8 cellular contexts compared by ENCODE assay signal in the genomic region with DNA sequence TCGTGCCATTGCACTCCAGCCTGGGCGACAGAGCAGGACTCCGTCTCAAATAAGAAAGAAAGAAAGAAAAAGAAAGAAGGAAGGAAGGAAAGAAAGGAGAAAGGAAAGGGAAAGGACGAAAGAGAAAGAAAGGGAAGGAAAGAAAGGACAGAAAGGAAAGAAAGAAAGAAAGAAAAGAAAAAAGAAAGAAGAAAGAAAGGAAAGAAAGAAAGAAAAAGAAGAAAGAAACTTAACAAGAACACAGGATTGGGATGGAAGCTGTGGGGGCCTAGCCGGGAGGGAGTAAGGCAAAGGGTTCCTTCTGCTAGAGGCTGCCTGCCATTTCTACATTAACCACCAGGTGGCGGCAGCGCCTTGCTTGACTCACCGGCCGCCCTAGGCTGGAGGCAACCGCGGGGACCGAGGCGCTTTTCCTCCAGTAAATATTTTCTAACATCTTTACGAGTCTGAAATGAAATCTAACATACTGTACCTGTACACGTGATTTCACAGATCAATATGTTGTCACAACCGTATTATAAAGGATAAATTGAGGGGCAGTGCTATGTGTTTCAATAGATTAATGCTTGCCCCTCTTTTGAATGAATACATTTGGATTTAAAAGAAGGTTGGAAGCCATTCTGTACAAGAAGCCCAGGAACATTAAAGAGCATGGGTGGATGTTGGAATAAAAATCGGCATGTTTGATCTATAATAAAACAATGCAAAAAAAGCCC. TPM values are rescaled to one million over a fixed set of nuclear protein-coding genes. Genes with fewer than 3 reads are reported as not detected.
DNase-seq lines count a peak whose midpoint lies in the region; ATAC-seq, FAIRE-seq and TF ChIP-seq lines count a peak whose summit lies in the region.

No MANE protein-coding gene starts in this region.

- no peaks in the 10 kb centered on the region for H4K20me1 ChIP-seq in mammary epithelial cell (ENCODE audit: insufficient read depth, low read length)

- WGBS in mammary epithelial cell (ENCODE audit: low coverage, missing lambda C conversion rate), result 12% methylated on average over 17 of the region's 17 CpGs

- peaks cover 5% of the 10 kb centered on the region for H3K4me1 ChIP-seq in mammary epithelial cell (ENCODE audit: insufficient read depth, low read length)

- H3K36me3 ChIP-seq in mammary epithelial cell (ENCODE audit: insufficient read depth, low read length), result peaks cover 9% of the 10 kb centered on the region

- in situ Hi-C loops in mammary epithelial cell (cut with MboI; ENCODE audit: low sequenced_read_pairs in 2 of 2), result loop anchor here (5.0 to 10.0 kb wide), 2 partner anchors 59 to 154 kb away; a partner anchor contains a TSS

- peak overlapping the region in 1 of 3 experiments; percentile 24 for H3K4me3 ChIP-seq in mammary epithelial cell (replicated peaks in 1 of 3; ENCODE audit: insufficient read depth in 1 of 3, low read depth in 2 of 3, low read length in 3 of 3)

- FAIRE-seq in H54 (lab: Jason Lieb, UNC), result no peak

- H3K79me2 ChIP-seq in mammary epithelial cell (ENCODE audit: insufficient read depth, low read length), result no peaks in the 10 kb centered on the region

- TF ChIP-seq POLR2A in H54 (IDR thresholded peaks at IDR 0.05; ENCODE audit: low read depth, low read length), result no peak

- TF ChIP-seq CTCF in mammary epithelial cell (conservative IDR thresholded peaks at IDR 0.05 in 1 of 2, IDR thresholded peaks at IDR 0.05 in 1 of 2; ENCODE audit: extremely low read depth in 1 of 2, insufficient read depth in 1 of 2, low read depth in 1 of 2, low read length in 2 of 2), result peak; percentile 81 to 91

- no peak overlapping the region for H3K9ac ChIP-seq in mammary epithelial cell (ENCODE audit: insufficient read depth, low read length)

- no peaks in the 10 kb centered on the region for H3K9me3 ChIP-seq in mammary epithelial cell (replicated peaks; ENCODE audit: insufficient read depth, low read length)

- no peak for ATAC-seq in GM21390 (IDR thresholded peaks at IDR 0.05; ENCODE audit: unreplicated experiment)

- BruUV-seq in mammary epithelial cell (replicated peaks; lab: Mats Ljungman, UMichigan), result no TSS peak

- peak overlapping the region; percentile 70 for H3K4me2 ChIP-seq in mammary epithelial cell (ENCODE audit: insufficient read depth, low read depth, low read length)

- no peak overlapping the region for H3K27ac ChIP-seq in mammary epithelial cell (ENCODE audit: insufficient read depth, low read depth, low read length)

- DNase-seq in AG20443 (ENCODE audit: low spot score) (peak; percentile 94), H54 (ENCODE audit: insufficient read length, low spot score) (peak; percentile 97), NCI-H446 (lab: John Stamatoyannopoulos, UW) (peak; percentile 54 to 88), mammary epithelial cell (peak; percentile 70), inferior parietal cortex (ENCODE audit: extremely low spot score) (peak; percentile 95)
- peak; percentile 81 for DNase-seq in activated CD4-positive, CD25-positive, alpha-beta regulatory T cell treated with anti-CD3 and anti-CD28 coated beads, Interleukin-2, amount 50 U/mL, for 16 hours (ENCODE audit: low read depth, low spot score)
- DNase-seq in stimulated activated CD4-positive, alpha-beta T cell treated with anti-CD3 and anti-CD28 coated beads, Interleukin-15, amount 100 ng/mL, for 24 hours, result peak; percentile 92

- CTCF ChIA-PET in mammary epithelial cell (lab: Charles Lee; ENCODE audit: low non-redundant PET), result interaction anchor here (0.7 kb wide), 1 partner anchor 92 kb away, joined by 4 read pairs; no protein-coding TSS in a partner anchor

- intact Hi-C loops in mammary epithelial cell (cut with micrococcal nuclease), result loop anchor here (1.0 to 5.0 kb wide), 5 partner anchors 39 to 202 kb away; no protein-coding TSS in a partner anchor

- dilution Hi-C loops in mammary epithelial cell (cut with HindIII; ENCODE audit: low sequenced_read_pairs), result no loop called here

- no peak overlapping the region for H2AFZ ChIP-seq in mammary epithelial cell (ENCODE audit: low read depth, low read length)

- H3K27me3 ChIP-seq in mammary epithelial cell (ENCODE audit: insufficient read depth, low read length), result no peaks in the 10 kb centered on the region

RNA-seq across cellular contexts. Expression of a gene that starts 6.1 kb away (rescaled TPM):
- under 1 TPM in 1 of 2 donors, not detected in 1; 0.67 TPM for total RNA-seq in mammary epithelial cell
- not detected for polyA plus RNA-seq in mammary epithelial cell
- polyA minus RNA-seq in mammary epithelial cell, result 0.57 TPM

RNA-seq across cellular contexts. Expression of a gene that starts 49.5 kb away (rescaled TPM):
- total RNA-seq in mammary epithelial cell, result 10 to 100 TPM; 12.7 to 26.6 TPM
- polyA plus RNA-seq in mammary epithelial cell, result 6.9 TPM
- polyA minus RNA-seq in mammary epithelial cell, result 18.5 TPM

RNA-seq across cellular contexts. Expression of a gene that starts 59.2 kb away (rescaled TPM):
- 10 to 100 TPM in 1 of 2 donors, 1 to 10 TPM in 1; 3.2 to 93.3 TPM for total RNA-seq in mammary epithelial cell
- 52.6 TPM for polyA plus RNA-seq in mammary epithelial cell
- 32.4 TPM for polyA minus RNA-seq in mammary epithelial cell
